Comparison of ENCODE assay signal across 1 cellular context in the genomic region with DNA sequence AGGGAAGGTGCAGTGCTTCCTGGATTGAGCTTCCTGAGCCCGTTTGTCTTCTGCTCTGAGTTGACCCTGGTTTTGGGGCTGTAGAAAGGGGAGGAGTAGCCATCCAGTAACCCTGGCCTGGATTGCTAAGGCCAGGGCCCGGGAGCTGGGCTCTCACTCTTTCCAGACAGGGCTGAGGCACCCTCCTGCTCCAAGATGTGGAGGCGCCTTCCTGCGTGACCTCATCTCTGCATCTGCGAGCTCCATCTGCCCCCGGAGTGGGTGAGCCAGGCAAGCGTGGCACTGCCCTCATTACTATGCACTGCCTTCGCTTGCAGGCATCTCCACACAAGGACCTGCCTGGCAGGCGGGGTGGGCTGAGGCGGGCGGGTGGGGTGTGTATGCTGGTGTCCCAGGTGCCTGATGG.
TF ChIP-seq lines count a peak whose summit lies in the region.

No MANE protein-coding gene starts in this region.

TF ChIP-seq in K562, 482 proteins besides CTCF, POLR2A, EP300 and RAD21:
- TF ChIP-seq KDM1A (IDR thresholded peaks at IDR 0.05): no peak
